In genomic region chr1:234861024-234861620, GRCh38 we compare ENCODE assay signal across 19 cellular contexts.
"Had no signal": no experiment of that assay in that cellular context is flagged by ENCODE, and none has a peak within 500 bp of the region (broad histone marks: within the 10 kb centered on the region; RNA-seq: fewer than 3 reads in every experiment).

No MANE protein-coding gene starts in this region.

- H3K27ac ChIP-seq: esophagus squamous epithelium, right atrium auricular region, testis had no signal

- H3K27me3 ChIP-seq: esophagus squamous epithelium, right atrium auricular region, testis, upper lobe of left lung had no signal

- H3K9me3 ChIP-seq: esophagus squamous epithelium, mucosa of descending colon, prostate gland, testis, upper lobe of left lung had no signal

- H3K9me3 Mint-ChIP-seq: activated naive CD8-positive, alpha-beta T cell treated with anti-CD3 and anti-CD28 coated beads, Interleukin-2, amount 50 U/mL, for 24 hours had no signal

- H3K27me3 Mint-ChIP-seq: activated CD4-positive, alpha-beta T cell treated with anti-CD3 and anti-CD28 coated beads for 36 hours; activated naive CD8-positive, alpha-beta T cell treated with anti-CD3 and anti-CD28 coated beads, Interleukin-2, amount 50 U/mL, for 24 hours; naive thymus-derived CD4-positive, alpha-beta T cell had no signal

- H3K4me1 Mint-ChIP-seq: WTC11 had no signal

- DNase-seq: activated CD4-positive, alpha-beta T cell treated with anti-CD3 and anti-CD28 coated beads for 36 hours; activated CD4-positive, alpha-beta T cell treated with anti-CD3 and anti-CD28 coated beads, Interleukin-2, amount 50 U/mL, for 48 hours; activated naive CD4-positive, alpha-beta T cell treated with anti-CD3 and anti-CD28 coated beads for 36 hours; activated naive CD8-positive, alpha-beta T cell treated with anti-CD3 and anti-CD28 coated beads, Interleukin-2, amount 50 U/mL, for 24 hours; activated T-cell treated with anti-CD3 and anti-CD28 coated beads, Interleukin-2, amount 50 U/mL, for 1 hour; anterior cingulate cortex; cortex of kidney; effector memory CD4-positive, alpha-beta T cell; esophagus squamous epithelium; mesenchymal stem cell; mucosa of descending colon; naive thymus-derived CD4-positive, alpha-beta T cell; T-helper 2 cell; testis; upper lobe of left lung had no signal

- H3K4me3 Mint-ChIP-seq: activated CD4-positive, alpha-beta T cell treated with anti-CD3 and anti-CD28 coated beads for 36 hours; activated naive CD4-positive, alpha-beta T cell treated with anti-CD3 and anti-CD28 coated beads for 36 hours; activated naive CD8-positive, alpha-beta T cell treated with anti-CD3 and anti-CD28 coated beads, Interleukin-2, amount 50 U/mL, for 24 hours; brain; naive thymus-derived CD4-positive, alpha-beta T cell; WTC11 had no signal

- H3K4me3 ChIP-seq: esophagus squamous epithelium, mucosa of descending colon, prostate gland, right atrium auricular region, testis, upper lobe of left lung had no signal

- ATAC-seq: activated CD4-positive, alpha-beta T cell treated with anti-CD3 and anti-CD28 coated beads for 36 hours; activated naive CD8-positive, alpha-beta T cell treated with anti-CD3 and anti-CD28 coated beads, Interleukin-2, amount 50 U/mL, for 24 hours; naive thymus-derived CD4-positive, alpha-beta T cell; WTC11 had no signal

- H3K36me3 ChIP-seq: esophagus squamous epithelium, prostate gland, right atrium auricular region, upper lobe of left lung had no signal

- H3K27ac Mint-ChIP-seq: activated CD4-positive, alpha-beta T cell treated with anti-CD3 and anti-CD28 coated beads for 36 hours; activated naive CD4-positive, alpha-beta T cell treated with anti-CD3 and anti-CD28 coated beads for 36 hours; activated naive CD8-positive, alpha-beta T cell treated with anti-CD3 and anti-CD28 coated beads, Interleukin-2, amount 50 U/mL, for 24 hours; WTC11 had no signal

- H3K36me3 Mint-ChIP-seq: brain, WTC11 had no signal
